18 cellular contexts compared by ENCODE assay signal in the genomic region with DNA sequence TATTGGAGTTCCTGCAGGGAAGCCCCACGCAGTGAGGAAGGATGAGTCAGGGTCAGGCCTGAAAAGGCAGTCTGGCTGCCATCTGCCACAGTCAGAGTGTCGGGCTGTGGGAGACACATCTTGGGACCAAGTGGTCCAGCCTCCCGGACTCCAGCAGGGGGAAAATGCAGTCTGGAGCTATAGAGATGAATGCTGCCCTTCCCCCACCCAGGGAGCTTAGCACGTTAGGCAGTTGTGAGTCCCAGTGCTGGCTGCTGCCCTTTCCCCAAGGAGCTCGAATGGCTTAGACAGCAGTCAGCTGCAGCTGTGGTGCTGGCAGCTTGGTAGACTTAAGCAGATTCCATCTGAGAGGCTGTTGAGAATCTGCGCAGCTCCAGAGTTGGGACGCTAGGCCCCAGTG. TPM values are rescaled to one million over a fixed set of nuclear protein-coding genes. Genes with fewer than 3 reads are reported as not detected.
DNase-seq lines count a peak whose midpoint lies in the region; ATAC-seq, FAIRE-seq and TF ChIP-seq lines count a peak whose summit lies in the region.
"Had no signal": no experiment of that assay in that cellular context is flagged by ENCODE, and none has a peak within 500 bp of the region (broad histone marks: within the 10 kb centered on the region; RNA-seq: fewer than 3 reads in every experiment).

No MANE protein-coding gene starts in this region.

- peaks cover 13% of the 10 kb centered on the region for H3K36me3 Mint-ChIP-seq in WTC11
- H3K36me3 Mint-ChIP-seq: CD8-positive, alpha-beta memory T cell had no signal

- H3K27ac ChIP-seq in cardiac muscle cell (no peak overlapping the region), small intestine (ENCODE audit: low read depth in 1 of 2, low read length in 1 of 2) (no peak overlapping the region)
- H3K27ac ChIP-seq: adrenal gland, parathyroid adenoma had no signal

- H3K27ac Mint-ChIP-seq in WTC11 = no peak overlapping the region
- H3K27ac Mint-ChIP-seq: activated CD8-positive, alpha-beta T cell treated with anti-CD3 and anti-CD28 coated beads for 36 hours; CD8-positive, alpha-beta memory T cell had no signal

- POLR2A ChIA-PET in WTC11 (lab: Charles Lee) = no interaction called here

- H3K36me3 ChIP-seq in cardiac muscle cell (no peaks in the 10 kb centered on the region), small intestine (ENCODE audit: control insufficient read depth in 2 of 2, insufficient read depth in 2 of 2, low read length in 2 of 2) (no peaks in the 10 kb centered on the region)
- H3K36me3 ChIP-seq: adrenal gland had no signal

- H3K4me1 Mint-ChIP-seq in WTC11 = peaks cover 12% of the 10 kb centered on the region
- H3K4me1 Mint-ChIP-seq: CD8-positive, alpha-beta memory T cell had no signal

- no peaks in the 10 kb centered on the region for H3K9me3 ChIP-seq in cardiac muscle cell (ENCODE audit: low read depth)
- H3K9me3 ChIP-seq in small intestine (ENCODE audit: control insufficient read depth, low read depth) = no peaks in the 10 kb centered on the region
- H3K9me3 ChIP-seq: adrenal gland had no signal

- DNase-seq in Right ventricle myocardium inferior (ENCODE audit: missing footprints) (peak; percentile 72), cardiac septum (ENCODE audit: low spot score) (no peak), WTC11 (ENCODE audit: low spot score) (no peak), cardiac muscle cell (ENCODE audit: low read depth in 1 of 2, low spot score in 1 of 2) (peak; percentile 7 to 8), smooth muscle cell of the brain vasculature (ENCODE audit: low read depth, low spot score) (peak; percentile 20), mucosa of gallbladder (ENCODE audit: low spot score) (no peak), small intestine (no peak)
- DNase-seq: activated CD8-positive, alpha-beta T cell treated with anti-CD3 and anti-CD28 coated beads for 36 hours; adrenal gland; CD8-positive, alpha-beta memory T cell; erythroblast; kidney glomerular epithelial cell; NCI-H1092; stimulated activated naive CD8-positive, alpha-beta T cell treated with anti-CD3 and anti-CD28 coated beads, Interleukin-15, Interleukin-2, amounts not matched to agents 100 U/mL and 50 U/mL, for 24 hours had no signal

- no peak overlapping the region for H3K4me3 ChIP-seq in cardiac muscle cell
- no peak overlapping the region for H3K4me3 ChIP-seq in small intestine (ENCODE audit: low read depth in 1 of 2, low read length in 2 of 2)
- H3K4me3 ChIP-seq: adrenal gland had no signal

- peaks cover 23% of the 10 kb centered on the region for H3K9me3 Mint-ChIP-seq in WTC11
- H3K9me3 Mint-ChIP-seq: activated CD8-positive, alpha-beta T cell treated with anti-CD3 and anti-CD28 coated beads for 36 hours had no signal

- H3K27me3 ChIP-seq in cardiac muscle cell = no peaks in the 10 kb centered on the region
- no peaks in the 10 kb centered on the region for H3K27me3 ChIP-seq in small intestine (ENCODE audit: control insufficient read depth in 2 of 2, insufficient read depth in 2 of 2, low read length in 2 of 2)
- H3K27me3 ChIP-seq: adrenal gland had no signal

- H3K4me1 ChIP-seq in cardiac muscle cell (ENCODE audit: low read depth) (no peaks in the 10 kb centered on the region), small intestine (ENCODE audit: control insufficient read depth in 2 of 2, insufficient read depth in 1 of 2, low read depth in 1 of 2, low read length in 1 of 2) (no peaks in the 10 kb centered on the region)
- H3K4me1 ChIP-seq: adrenal gland, parathyroid adenoma had no signal

- intact Hi-C loops in Right ventricle myocardium inferior (cut with DNase I) = loop anchor here (1.0 to 10.0 kb wide), 3 partner anchors 51 to 291 kb away; no protein-coding TSS in a partner anchor
- intact Hi-C loops in cardiac septum (cut with DNase I) = loop anchor here (2.0 to 10.0 kb wide), 2 partner anchors 151 to 291 kb away; no protein-coding TSS in a partner anchor

- peak; percentile 79 for ATAC-seq in Right ventricle myocardium inferior
- peak; percentile 53; the same call in 1 of the 2 replicates for ATAC-seq in WTC11
- no peak for ATAC-seq in GM21576 (IDR thresholded peaks at IDR 0.05; ENCODE audit: unreplicated experiment)
- ATAC-seq: activated CD8-positive, alpha-beta T cell treated with anti-CD3 and anti-CD28 coated beads for 36 hours; stimulated activated naive CD8-positive, alpha-beta T cell treated with anti-CD3 and anti-CD28 coated beads, Interleukin-15, Interleukin-2, amounts not matched to agents 100 U/mL and 50 U/mL, for 24 hours had no signal

- 76 to 85% (median 80%) methylated on average over 7 of the region's 7 CpGs for WGBS in small intestine, 3 donors

- no peak for TF ChIP-seq CTCF in WTC11 (IDR thresholded peaks at IDR 0.05)
- no peak for TF ChIP-seq CTCF in cardiac muscle cell (IDR thresholded peaks at IDR 0.05; ENCODE audit: low read depth, low read length)

- no peak for FAIRE-seq in small intestine (lab: Jason Lieb, UNC)
- FAIRE-seq: colon, urothelium cell line had no signal

- CTCF ChIA-PET in WTC11 (lab: Charles Lee) = interaction anchor here (0.6 to 3.9 kb wide), 5 partner anchors 86 to 441 kb away, joined by 3 to 24 read pairs (median 9); no protein-coding TSS in a partner anchor

- H3K27me3 Mint-ChIP-seq in WTC11 (ENCODE audit: low read depth) = no peaks in the 10 kb centered on the region; the same call in 1 of the 2 replicates
- H3K27me3 Mint-ChIP-seq: activated CD8-positive, alpha-beta T cell treated with anti-CD3 and anti-CD28 coated beads for 36 hours; CD8-positive, alpha-beta memory T cell had no signal

- H3K4me3 Mint-ChIP-seq in WTC11 = no peak overlapping the region
- H3K4me3 Mint-ChIP-seq: activated CD8-positive, alpha-beta T cell treated with anti-CD3 and anti-CD28 coated beads for 36 hours; CD8-positive, alpha-beta memory T cell had no signal

TF ChIP-seq in WTC11, 78 proteins besides CTCF, POLR2A, EP300 and RAD21:
- TF ChIP-seq ZNF263 (CRISPR knock-in tag; IDR thresholded peaks at IDR 0.05; ENCODE audit: low read depth) = no peak
- TF ChIP-seq, protein P1, sequence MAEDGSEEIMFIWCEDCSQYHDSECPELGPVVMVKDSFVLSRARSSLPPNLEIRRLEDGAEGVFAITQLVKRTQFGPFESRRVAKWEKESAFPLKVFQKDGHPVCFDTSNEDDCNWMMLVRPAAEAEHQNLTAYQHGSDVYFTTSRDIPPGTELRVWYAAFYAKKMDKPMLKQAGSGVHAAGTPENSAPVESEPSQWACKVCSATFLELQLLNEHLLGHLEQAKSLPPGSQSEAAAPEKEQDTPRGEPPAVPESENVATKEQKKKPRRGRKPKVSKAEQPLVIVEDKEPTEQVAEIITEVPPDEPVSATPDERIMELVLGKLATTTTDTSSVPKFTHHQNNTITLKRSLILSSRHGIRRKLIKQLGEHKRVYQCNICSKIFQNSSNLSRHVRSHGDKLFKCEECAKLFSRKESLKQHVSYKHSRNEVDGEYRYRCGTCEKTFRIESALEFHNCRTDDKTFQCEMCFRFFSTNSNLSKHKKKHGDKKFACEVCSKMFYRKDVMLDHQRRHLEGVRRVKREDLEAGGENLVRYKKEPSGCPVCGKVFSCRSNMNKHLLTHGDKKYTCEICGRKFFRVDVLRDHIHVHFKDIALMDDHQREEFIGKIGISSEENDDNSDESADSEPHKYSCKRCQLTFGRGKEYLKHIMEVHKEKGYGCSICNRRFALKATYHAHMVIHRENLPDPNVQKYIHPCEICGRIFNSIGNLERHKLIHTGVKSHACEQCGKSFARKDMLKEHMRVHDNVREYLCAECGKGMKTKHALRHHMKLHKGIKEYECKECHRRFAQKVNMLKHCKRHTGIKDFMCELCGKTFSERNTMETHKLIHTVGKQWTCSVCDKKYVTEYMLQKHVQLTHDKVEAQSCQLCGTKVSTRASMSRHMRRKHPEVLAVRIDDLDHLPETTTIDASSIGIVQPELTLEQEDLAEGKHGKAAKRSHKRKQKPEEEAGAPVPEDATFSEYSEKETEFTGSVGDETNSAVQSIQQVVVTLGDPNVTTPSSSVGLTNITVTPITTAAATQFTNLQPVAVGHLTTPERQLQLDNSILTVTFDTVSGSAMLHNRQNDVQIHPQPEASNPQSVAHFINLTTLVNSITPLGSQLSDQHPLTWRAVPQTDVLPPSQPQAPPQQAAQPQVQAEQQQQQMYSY (CRISPR knock-in tag; IDR thresholded peaks at IDR 0.05) = no peak
- TF ChIP-seq CREB1 (CRISPR knock-in tag; IDR thresholded peaks at IDR 0.05) = no peak
- no peak for TF ChIP-seq MXD4 (CRISPR knock-in tag; IDR thresholded peaks at IDR 0.05; ENCODE audit: borderline replicate concordance)
- TF ChIP-seq, protein P2, sequence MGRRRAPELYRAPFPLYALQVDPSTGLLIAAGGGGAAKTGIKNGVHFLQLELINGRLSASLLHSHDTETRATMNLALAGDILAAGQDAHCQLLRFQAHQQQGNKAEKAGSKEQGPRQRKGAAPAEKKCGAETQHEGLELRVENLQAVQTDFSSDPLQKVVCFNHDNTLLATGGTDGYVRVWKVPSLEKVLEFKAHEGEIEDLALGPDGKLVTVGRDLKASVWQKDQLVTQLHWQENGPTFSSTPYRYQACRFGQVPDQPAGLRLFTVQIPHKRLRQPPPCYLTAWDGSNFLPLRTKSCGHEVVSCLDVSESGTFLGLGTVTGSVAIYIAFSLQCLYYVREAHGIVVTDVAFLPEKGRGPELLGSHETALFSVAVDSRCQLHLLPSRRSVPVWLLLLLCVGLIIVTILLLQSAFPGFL (CRISPR knock-in tag; IDR thresholded peaks at IDR 0.05; ENCODE audit: borderline replicate concordance) = no peak
- TF ChIP-seq IRF2 (CRISPR knock-in tag; IDR thresholded peaks at IDR 0.05; ENCODE audit: borderline replicate concordance, low read depth) = no peak
- no peak for TF ChIP-seq ATF1 (CRISPR knock-in tag; IDR thresholded peaks at IDR 0.05)
- TF ChIP-seq JAZF1 (CRISPR knock-in tag; IDR thresholded peaks at IDR 0.05) = no peak
- no peak for TF ChIP-seq GABPB1 (CRISPR knock-in tag; IDR thresholded peaks at IDR 0.05)

RNA-seq across cellular contexts. Expression of a gene that starts 8.2 kb away (rescaled TPM):
- total RNA-seq in Right ventricle myocardium inferior (not detected), cardiac septum (not detected), WTC11 (2021) (21.9 to 22.5 TPM (median 22.1 TPM) in 3 replicates), cardiac muscle cell (0.78 and 2.4 TPM in 2 replicates), mucosa of gallbladder (0.17 TPM)
- polyA plus RNA-seq in cardiac muscle cell (2.1 and 2.9 TPM in 2 replicates), small intestine (10 to 100 TPM in 1 of 3 donors, 1 to 10 TPM in 1, under 1 TPM in 1; 0.81 to 10.3 (median 2.7) TPM)
- total RNA-seq: activated CD8-positive, alpha-beta T cell treated with anti-CD3 and anti-CD28 coated beads for 36 hours; CD8-positive, alpha-beta memory T cell had no signal
- polyA plus RNA-seq: CD8-positive, alpha-beta memory T cell had no signal

RNA-seq across cellular contexts. Expression of a gene that starts 29.7 kb away (rescaled TPM):
- total RNA-seq in Right ventricle myocardium inferior (6.2 TPM), cardiac septum (9.1 TPM), WTC11 (2021) (0.25 to 0.33 TPM (median 0.30 TPM) in 3 replicates), cardiac muscle cell (0.35 and 0.54 TPM in 2 replicates), mucosa of gallbladder (1.9 TPM)
- polyA plus RNA-seq in cardiac muscle cell (0.28 and 0.57 TPM in 2 replicates), small intestine (1 to 10 TPM in 1 of 3 donors, under 1 TPM in 2; 0.27 to 1.5 (median 0.45) TPM)
- total RNA-seq: activated CD8-positive, alpha-beta T cell treated with anti-CD3 and anti-CD28 coated beads for 36 hours; CD8-positive, alpha-beta memory T cell had no signal
- polyA plus RNA-seq: CD8-positive, alpha-beta memory T cell had no signal

Comparison
In these comparisons a context has a peak if more than half of its experiments do, and no peak if none do; other contexts are left out.
1. DNase-seq: peak in Right ventricle myocardium inferior (single experiment), cardiac muscle cell (2 of 2) and smooth muscle cell of the brain vasculature (single experiment); none in cardiac septum (single experiment), WTC11 (single experiment), mucosa of gallbladder (single experiment) and small intestine (single experiment).